Comparison of ENCODE assay signal across 9 cellular contexts in the genomic region with DNA sequence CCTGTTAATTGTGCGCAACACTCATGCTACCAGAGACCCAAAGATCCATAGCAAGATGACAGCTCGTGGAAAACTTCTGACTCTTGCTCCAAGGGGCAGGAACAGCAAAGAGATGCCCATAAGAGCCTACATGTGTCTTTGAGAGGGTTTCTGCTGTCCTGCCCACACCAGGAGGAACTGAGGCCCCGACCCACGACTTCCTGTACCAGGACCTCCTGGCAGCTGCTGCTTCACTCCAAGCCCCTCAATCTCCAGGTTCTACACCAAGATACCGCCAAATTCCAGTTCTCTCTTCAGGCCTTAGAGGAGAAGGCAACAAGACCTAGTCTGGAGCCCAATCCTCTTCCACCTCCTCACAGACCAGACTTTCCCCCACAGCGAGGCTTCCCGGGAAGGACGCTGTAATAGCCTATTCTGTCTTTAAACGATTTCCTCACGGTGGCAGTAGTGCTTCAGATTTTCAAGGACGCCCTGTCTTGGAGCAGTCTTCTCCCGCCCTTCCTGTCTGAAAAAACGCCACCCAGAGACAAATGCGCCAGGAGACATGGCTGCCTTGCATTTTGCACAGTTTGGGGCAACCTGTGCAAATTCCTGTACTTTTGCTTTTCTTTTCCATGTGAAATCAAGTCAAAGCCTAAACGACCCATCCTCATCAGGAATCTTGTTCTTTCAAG.
DNase-seq lines count a peak whose midpoint lies in the region; ATAC-seq, FAIRE-seq and TF ChIP-seq lines count a peak whose summit lies in the region.
"Had no signal": no experiment of that assay in that cellular context is flagged by ENCODE, and none has a peak within 500 bp of the region (broad histone marks: within the 10 kb centered on the region; RNA-seq: fewer than 3 reads in every experiment).

No MANE protein-coding gene starts in this region.

- no peak overlapping the region for H3K4me3 ChIP-seq in astrocyte (ENCODE audit: insufficient read depth, low read depth, low read length)

- no peaks in the 10 kb centered on the region for H3K79me2 ChIP-seq in astrocyte (ENCODE audit: insufficient read depth, low read length)

- no peaks in the 10 kb centered on the region for H3K4me1 ChIP-seq in astrocyte (ENCODE audit: insufficient read depth, low read length)

- TF ChIP-seq CTCF in astrocyte (IDR thresholded peaks at IDR 0.05; ENCODE audit: insufficient read depth, low read depth, low read length) (no peak), osteocyte (IDR thresholded peaks at IDR 0.05) (no peak)

- ATAC-seq in GM18873 (IDR thresholded peaks at IDR 0.05; ENCODE audit: low FRiP score, unreplicated experiment), result peak; percentile 46
- no peak for ATAC-seq in HG03571 (IDR thresholded peaks at IDR 0.05; ENCODE audit: unreplicated experiment)

- H3K27me3 ChIP-seq in astrocyte (ENCODE audit: insufficient read depth, low read length), result no peaks in the 10 kb centered on the region

- H3K27me3 Mint-ChIP-seq in astrocyte (ENCODE audit: low read depth, unreplicated experiment) (no peaks in the 10 kb centered on the region), osteocyte (ENCODE audit: unreplicated experiment) (no peaks in the 10 kb centered on the region)
- no peaks in the 10 kb centered on the region for H3K27me3 Mint-ChIP-seq in T-helper 2 cell treated with Interferon-gamma antibody and Interleukin-4, amounts not matched to agents 5 μg/mL and 100 μg/mL, for 36 hours (ENCODE audit: low read depth)
- H3K27me3 Mint-ChIP-seq: activated naive CD4-positive, alpha-beta T cell treated with anti-CD3 and anti-CD28 coated beads, Interleukin-2, amount 50 U/mL, for 24 hours had no signal

- peaks cover 2% of the 10 kb centered on the region for H3K4me1 Mint-ChIP-seq in astrocyte (ENCODE audit: low read depth, unreplicated experiment)
- H3K4me1 Mint-ChIP-seq in T-helper 2 cell treated with Interferon-gamma antibody and Interleukin-4, amounts not matched to agents 5 μg/mL and 100 μg/mL, for 36 hours (ENCODE audit: low read depth), result no peaks in the 10 kb centered on the region
- no peaks in the 10 kb centered on the region for H3K4me1 Mint-ChIP-seq in osteocyte (ENCODE audit: unreplicated experiment)
- H3K4me1 Mint-ChIP-seq: activated naive CD4-positive, alpha-beta T cell treated with anti-CD3 and anti-CD28 coated beads, Interleukin-2, amount 50 U/mL, for 24 hours had no signal

- no peaks in the 10 kb centered on the region for H3K9me3 Mint-ChIP-seq in astrocyte (ENCODE audit: unreplicated experiment)
- no peaks in the 10 kb centered on the region for H3K9me3 Mint-ChIP-seq in T-helper 2 cell treated with Interferon-gamma antibody and Interleukin-4, amounts not matched to agents 5 μg/mL and 100 μg/mL, for 36 hours
- H3K9me3 Mint-ChIP-seq in osteocyte (ENCODE audit: unreplicated experiment), result no peaks in the 10 kb centered on the region
- H3K9me3 Mint-ChIP-seq: activated naive CD4-positive, alpha-beta T cell treated with anti-CD3 and anti-CD28 coated beads, Interleukin-2, amount 50 U/mL, for 24 hours had no signal

- DNase-seq in NCI-H1092 treated with DMSO at 0.1 percent for 48 hours (lab: John Stamatoyannopoulos, UW), result peak; percentile 8
- peak; percentile 72 for DNase-seq in astrocyte (ENCODE audit: low read depth)
- peak; percentile 91 for DNase-seq in midbrain (lab: John Stamatoyannopoulos, UW)
- DNase-seq in T-helper 2 cell treated with Interferon-gamma antibody and Interleukin-4, amounts not matched to agents 5 μg/mL and 100 μg/mL, for 36 hours (ENCODE audit: low spot score), result no peak
- no peak for DNase-seq in osteocyte (ENCODE audit: extremely low spot score, unreplicated experiment)

- peak; percentile 46 for FAIRE-seq in A204.1 (lab: Jason Lieb, UNC)
- peak; percentile 96 for FAIRE-seq in astrocyte (lab: Jason Lieb, UNC)

- no peak overlapping the region for H3K4me2 ChIP-seq in astrocyte (ENCODE audit: low read length)

- H3K27ac ChIP-seq in astrocyte (ENCODE audit: low read depth, low read length), result no peak overlapping the region

- no peak overlapping the region for H2AFZ ChIP-seq in astrocyte (ENCODE audit: low read depth, low read length)

- no peak overlapping the region for H3K27ac Mint-ChIP-seq in astrocyte (ENCODE audit: unreplicated experiment)
- no peak overlapping the region for H3K27ac Mint-ChIP-seq in T-helper 2 cell treated with Interferon-gamma antibody and Interleukin-4, amounts not matched to agents 5 μg/mL and 100 μg/mL, for 36 hours
- H3K27ac Mint-ChIP-seq in osteocyte (ENCODE audit: unreplicated experiment), result no peak overlapping the region
- H3K27ac Mint-ChIP-seq: activated naive CD4-positive, alpha-beta T cell treated with anti-CD3 and anti-CD28 coated beads, Interleukin-2, amount 50 U/mL, for 24 hours had no signal

- H3K36me3 ChIP-seq in astrocyte (ENCODE audit: insufficient read depth, low read length), result no peaks in the 10 kb centered on the region

- no peak overlapping the region for H3K9ac ChIP-seq in astrocyte (ENCODE audit: low read length)

- H3K4me3 Mint-ChIP-seq in astrocyte (ENCODE audit: unreplicated experiment) (no peak overlapping the region), osteocyte (ENCODE audit: unreplicated experiment) (no peak overlapping the region)
- no peak overlapping the region for H3K4me3 Mint-ChIP-seq in T-helper 2 cell treated with Interferon-gamma antibody and Interleukin-4, amounts not matched to agents 5 μg/mL and 100 μg/mL, for 36 hours
- H3K4me3 Mint-ChIP-seq: activated naive CD4-positive, alpha-beta T cell treated with anti-CD3 and anti-CD28 coated beads, Interleukin-2, amount 50 U/mL, for 24 hours had no signal

- peaks cover 12% of the 10 kb centered on the region for H3K36me3 Mint-ChIP-seq in astrocyte (ENCODE audit: low read depth, unreplicated experiment)
- peaks cover 23% of the 10 kb centered on the region for H3K36me3 Mint-ChIP-seq in T-helper 2 cell treated with Interferon-gamma antibody and Interleukin-4, amounts not matched to agents 5 μg/mL and 100 μg/mL, for 36 hours (ENCODE audit: low read depth)
- peaks cover 6% of the 10 kb centered on the region for H3K36me3 Mint-ChIP-seq in osteocyte (ENCODE audit: unreplicated experiment)
- H3K36me3 Mint-ChIP-seq: activated naive CD4-positive, alpha-beta T cell treated with anti-CD3 and anti-CD28 coated beads, Interleukin-2, amount 50 U/mL, for 24 hours had no signal

- H4K20me1 ChIP-seq in astrocyte (ENCODE audit: insufficient read depth, low read length), result no peaks in the 10 kb centered on the region

- H3K9me3 ChIP-seq in astrocyte (ENCODE audit: insufficient read depth, low read depth, low read length), result no peaks in the 10 kb centered on the region

Comparison
In these comparisons a context has a peak if more than half of its experiments do, and no peak if none do; other contexts are left out.
1. DNase-seq: peak in NCI-H1092 treated with DMSO at 0.1 percent for 48 hours (single experiment), astrocyte (single experiment) and midbrain (single experiment); none in T-helper 2 cell treated with Interferon-gamma antibody and Interleukin-4, amounts not matched to agents 5 μg/mL and 100 μg/mL, for 36 hours (single experiment) and osteocyte (single experiment).